ENCODE assay signal across 8 cellular contexts in the genomic region with DNA sequence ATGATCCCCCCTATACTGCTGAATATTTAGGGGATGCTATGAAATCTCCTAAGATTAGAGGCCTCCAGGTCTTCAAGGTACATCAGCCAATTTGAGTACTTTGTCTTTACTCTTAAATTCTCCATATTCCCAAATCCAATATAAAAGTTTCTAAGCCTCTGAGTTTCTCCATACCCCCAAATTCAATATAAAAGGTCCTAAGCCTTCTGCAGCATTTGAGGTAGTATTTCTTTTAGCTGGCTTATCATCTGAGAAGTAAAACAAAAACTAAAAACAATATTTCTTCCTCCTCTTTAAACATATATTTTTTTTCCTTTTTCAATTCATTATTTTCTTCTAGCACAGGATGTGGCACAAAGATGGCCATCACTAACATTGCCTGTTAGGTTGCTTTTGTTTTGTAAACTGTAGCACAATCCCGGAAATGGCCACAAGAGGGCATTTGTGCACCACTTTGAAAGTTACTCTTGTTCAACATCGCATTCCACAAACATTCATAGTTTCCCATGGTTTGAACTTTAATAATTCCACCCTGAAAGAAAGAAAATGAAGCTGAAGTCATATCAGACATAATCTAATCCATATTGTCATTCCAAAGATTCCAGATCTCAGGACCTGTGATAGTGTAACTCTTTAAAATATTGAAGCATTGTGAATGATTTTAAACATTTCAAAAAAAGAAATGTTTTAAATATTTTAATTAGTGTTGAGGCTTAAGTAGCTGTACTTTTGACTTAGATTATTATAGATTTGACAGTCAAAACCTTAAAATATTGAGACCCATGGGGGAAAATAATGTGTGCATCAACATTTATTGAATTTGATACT. TPM values are rescaled to one million over a fixed set of nuclear protein-coding genes. Genes with fewer than 3 reads are reported as not detected.
DNase-seq lines count a peak whose midpoint lies in the region; ATAC-seq, FAIRE-seq and TF ChIP-seq lines count a peak whose summit lies in the region.

No MANE protein-coding gene starts in this region.

- H3K4me1 ChIP-seq in vagina: no peaks in the 10 kb centered on the region

- intact Hi-C loops in vagina (cut with DNase I): no loop called here

- ATAC-seq in HG02884 (IDR thresholded peaks at IDR 0.05; ENCODE audit: unreplicated experiment): peak; percentile 88

- TF ChIP-seq CTCF in fibroblast of the aortic adventitia (IDR thresholded peaks at IDR 0.05; ENCODE audit: insufficient read depth, low read length) (peak; percentile 83), vagina (IDR thresholded peaks at IDR 0.05) (peak; percentile 44 to 52 (median 50))

- no peak overlapping the region for H3K4me3 ChIP-seq in fibroblast of the aortic adventitia (ENCODE audit: low read depth, low read length)
- no peak overlapping the region for H3K4me3 ChIP-seq in vagina

- H3K27me3 ChIP-seq in vagina: no peaks in the 10 kb centered on the region

- H3K27ac ChIP-seq in vagina: no peak overlapping the region

- TF ChIP-seq POLR2A in GM12892 (IDR thresholded peaks at IDR 0.05; ENCODE audit: low read depth, low read length): no peak
- TF ChIP-seq POLR2A in vagina (IDR thresholded peaks at IDR 0.05): no peak

- peak; percentile 68 for DNase-seq in Ammon's horn (ENCODE audit: low spot score)
- no peak for DNase-seq in GM12892 (ENCODE audit: insufficient read length)
- peak; percentile 3 to 17 for DNase-seq in NCI-H1930 (lab: John Stamatoyannopoulos, UW)
- DNase-seq in activated CD8-positive, alpha-beta memory T cell treated with anti-CD3 and anti-CD28 coated beads, Interleukin-2, amount 50 U/mL, for 4 hours: peak; percentile 25
- DNase-seq in fibroblast of the aortic adventitia (ENCODE audit: low read depth): peak; percentile 81
- DNase-seq in occipital lobe (lab: John Stamatoyannopoulos, UW): peak; percentile 40
- DNase-seq in vagina (ENCODE audit: extremely low spot score in 2 of 2): no peak

- peak; percentile 40 for FAIRE-seq in GM12892 (lab: Jason Lieb, UNC)

- H3K9me3 ChIP-seq in vagina: no peaks in the 10 kb centered on the region

- no peaks in the 10 kb centered on the region for H3K36me3 ChIP-seq in vagina

RNA-seq across cellular contexts. Expression of gene SCGB3A2, which starts 21.0 kb away (rescaled TPM):
- polyA plus RNA-seq in GM12892 (2012; ENCODE audit: missing spikeins): not detected
- total RNA-seq in fibroblast of the aortic adventitia (ENCODE audit: low replicate concordance): not detected in 2 replicates
- total RNA-seq in occipital lobe: not detected
- not detected for total RNA-seq in vagina

RNA-seq across cellular contexts. Expression of gene SPINK1, which starts 26.0 kb away (rescaled TPM):
- polyA plus RNA-seq in GM12892 (2012; ENCODE audit: missing spikeins): not detected
- total RNA-seq in fibroblast of the aortic adventitia (ENCODE audit: low replicate concordance): not detected in 2 replicates
- total RNA-seq in occipital lobe: not detected
- total RNA-seq in vagina: not detected

RNA-seq across cellular contexts. Expression of gene C5orf46, which starts 48.8 kb away (rescaled TPM):
- polyA plus RNA-seq in GM12892 (2012; ENCODE audit: missing spikeins): not detected
- total RNA-seq in fibroblast of the aortic adventitia (ENCODE audit: low replicate concordance) (not detected in 2 replicates), occipital lobe (not detected), vagina (not detected)

Comparison
In these comparisons a context has a peak if more than half of its experiments do, and no peak if none do; other contexts are left out.
1. DNase-seq: peak in Ammon's horn (single experiment), NCI-H1930 (2 of 2), activated CD8-positive, alpha-beta memory T cell treated with anti-CD3 and anti-CD28 coated beads, Interleukin-2, amount 50 U/mL, for 4 hours (single experiment), fibroblast of the aortic adventitia (single experiment) and occipital lobe (single experiment); none in GM12892 (single experiment) and vagina (0 of 2).